ENCODE assay signal across 1 cellular context in genomic region chr17:7629939-7630571, GRCh38.
TF ChIP-seq lines count a peak whose summit lies in the region.

TSS of gene SHBG (plus strand) at chr17:7630135. CDS start at chr17:7630173, 38 bp downstream.

TF ChIP-seq in K562, 482 proteins besides CTCF, POLR2A, EP300 and RAD21:
- TF ChIP-seq NFE2L1 (tag; IDR thresholded peaks at IDR 0.05; ENCODE audit: borderline replicate concordance, low read depth): no peak
- TF ChIP-seq TAF1 (IDR thresholded peaks at IDR 0.05; ENCODE audit: control insufficient read depth, extremely low read depth, insufficient read depth, low read length, severe bottlenecking): no peak
- TF ChIP-seq MLLT1 (IDR thresholded peaks at IDR 0.05): no peak
- TF ChIP-seq GMEB1 (CRISPR knock-in tag; IDR thresholded peaks at IDR 0.05): no peak
- peak; percentile 57; the same call in 1 of the 2 replicates for TF ChIP-seq EGR1 (conservative IDR thresholded peaks at IDR 0.05)
- TF ChIP-seq TRIM24 (IDR thresholded peaks at IDR 0.05): no peak
- TF ChIP-seq MCM7 (IDR thresholded peaks at IDR 0.05): no peak
- no peak for TF ChIP-seq HMG20A (CRISPR knock-in tag; conservative IDR thresholded peaks at IDR 0.05)
- TF ChIP-seq NR2C2 (CRISPR knock-in tag; IDR thresholded peaks at IDR 0.05): peak; percentile 56; the same call in 1 of the 2 replicates
- TF ChIP-seq NR2C2 (tag; IDR thresholded peaks at IDR 0.05): peak; percentile 66
- TF ChIP-seq XRCC5 (IDR thresholded peaks at IDR 0.05; ENCODE audit: low read depth, low read length): no peak
- TF ChIP-seq NR2C1 (IDR thresholded peaks at IDR 0.05): peak; percentile 53; the same call in 1 of the 2 replicates
- peak; percentile 44 for TF ChIP-seq NR2C1 (tag; IDR thresholded peaks at IDR 0.05)
- no peak for TF ChIP-seq CBX3 (IDR thresholded peaks at IDR 0.05; ENCODE audit: borderline replicate concordance in 1 of 2, low read length in 2 of 2)
